ENCODE assay signal across 15 cellular contexts in the genomic region with DNA sequence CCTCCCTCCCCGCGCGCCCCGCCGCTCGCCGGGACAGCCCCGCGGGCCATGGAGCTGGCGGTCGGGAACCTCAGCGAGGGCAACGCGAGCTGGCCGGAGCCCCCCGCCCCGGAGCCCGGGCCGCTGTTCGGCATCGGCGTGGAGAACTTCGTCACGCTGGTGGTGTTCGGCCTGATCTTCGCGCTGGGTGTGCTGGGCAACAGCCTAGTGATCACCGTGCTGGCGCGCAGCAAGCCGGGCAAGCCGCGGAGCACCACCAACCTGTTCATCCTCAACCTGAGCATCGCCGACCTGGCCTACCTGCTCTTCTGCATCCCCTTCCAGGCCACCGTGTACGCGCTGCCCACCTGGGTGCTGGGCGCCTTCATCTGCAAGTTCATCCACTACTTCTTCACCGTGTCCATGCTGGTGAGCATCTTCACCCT. TPM values are rescaled to one million over a fixed set of nuclear protein-coding genes. Genes with fewer than 3 reads are reported as not detected.
A peak's percentile ranks its signal among the peaks of the same experiment; 100 is the strongest.
DNase-seq lines count a peak whose midpoint lies in the region; ATAC-seq and TF ChIP-seq lines count a peak whose summit lies in the region.
"Had no signal": no experiment of that assay in that cellular context is flagged by ENCODE, and none has a peak within 500 bp of the region (broad histone marks: within the 10 kb centered on the region; RNA-seq: fewer than 3 reads in every experiment).

No MANE protein-coding gene starts in this region.

- DNase-seq in activated CD4-positive, alpha-beta T cell treated with anti-CD3 and anti-CD28 coated beads, Interleukin-2, amount 10 ng/mL, durations not matched to agents 24 days and 14 days: no peak
- DNase-seq in activated CD4-positive, alpha-beta T cell treated with anti-CD3 and anti-CD28 coated beads, Interleukin-2, amount 50 U/mL, for 4 hours: no peak
- DNase-seq in WTC11 (ENCODE audit: low spot score) (peak; percentile 38), AML-193 (lab: John Stamatoyannopoulos, UW) (no peak), mucosa of gallbladder (ENCODE audit: low spot score) (no peak), PC-3 (no peak)
- no peak for DNase-seq in stimulated activated naive B cell treated with anti-CD40 and anti-IgM and Interleukin-4, amounts not matched to agents 10 μg/mL and 1 μg/mL and 100 μg/mL, for 72 hours
- DNase-seq: effector memory CD4-positive, alpha-beta T cell; HFFc6; nucleus accumbens; stimulated activated CD4-positive, alpha-beta T cell treated with anti-CD3 and anti-CD28 coated beads, Interleukin-4, amount 100 ng/mL, for 1 hour; transverse colon had no signal

- no peak overlapping the region for H3K4me2 ChIP-seq in PC-3 (ENCODE audit: low read length)

- intact Hi-C loops in activated CD4-positive, alpha-beta T cell treated with anti-CD3 and anti-CD28 coated beads, Interleukin-2, amount 10 ng/mL, durations not matched to agents 24 days and 14 days (cut with micrococcal nuclease): loop anchor here (10.0 kb wide), 1 partner anchor 756 kb away; a partner anchor contains a TSS
- intact Hi-C loops in PC-3 (cut with micrococcal nuclease): no loop called here

- H3K27ac Mint-ChIP-seq in activated CD4-positive, alpha-beta T cell treated with anti-CD3 and anti-CD28 coated beads, Interleukin-2, amount 10 ng/mL, durations not matched to agents 24 days and 14 days: peak overlapping the region; percentile 72
- H3K27ac Mint-ChIP-seq in WTC11: no peak overlapping the region
- no peak overlapping the region for H3K27ac Mint-ChIP-seq in stimulated activated naive B cell treated with anti-CD40 and anti-IgM and Interleukin-4, amounts not matched to agents 10 μg/mL and 1 μg/mL and 100 μg/mL, for 72 hours
- H3K27ac Mint-ChIP-seq: activated T-helper 1 cell treated with anti-CD3 and anti-CD28 coated beads, Interleukin-12 subunit alpha, Interleukin-12 subunit beta, Interleukin-2, Interleukin-4 antibody, amounts not matched to agents 30 ng/mL and 10 ng/mL and 1 ng/mL, durations not matched to agents 14 hours and 24 hours and 36 hours; HFFc6 had no signal

- peaks cover 4% of the 10 kb centered on the region for H3K4me1 Mint-ChIP-seq in activated CD4-positive, alpha-beta T cell treated with anti-CD3 and anti-CD28 coated beads, Interleukin-2, amount 10 ng/mL, durations not matched to agents 24 days and 14 days
- H3K4me1 Mint-ChIP-seq in WTC11: peaks cover 37% of the 10 kb centered on the region
- H3K4me1 Mint-ChIP-seq in stimulated activated naive B cell treated with anti-CD40 and anti-IgM and Interleukin-4, amounts not matched to agents 10 μg/mL and 1 μg/mL and 100 μg/mL, for 72 hours: peaks cover 5 to 23% of the 10 kb centered on the region in 2 donors

- no peaks in the 10 kb centered on the region for H3K9me2 ChIP-seq in PC-3 (replicated peaks; ENCODE audit: low read length)

- peaks cover 88% of the 10 kb centered on the region for H3K27me3 ChIP-seq in iPS-20b (ENCODE audit: insufficient read depth, low read length)
- H3K27me3 ChIP-seq in PC-3 (ENCODE audit: low read length): peaks cover 16% of the 10 kb centered on the region

- H3K36me3 ChIP-seq in iPS-20b (ENCODE audit: insufficient read depth, low read depth, low read length) (no peaks in the 10 kb centered on the region), PC-3 (ENCODE audit: low read depth, low read length) (no peaks in the 10 kb centered on the region)
- H3K36me3 ChIP-seq: transverse colon had no signal

- H3K27me3 Mint-ChIP-seq in activated CD4-positive, alpha-beta T cell treated with anti-CD3 and anti-CD28 coated beads, Interleukin-2, amount 10 ng/mL, durations not matched to agents 24 days and 14 days: peaks cover 60% of the 10 kb centered on the region
- H3K27me3 Mint-ChIP-seq in WTC11 (ENCODE audit: low read depth): peaks cover 81% of the 10 kb centered on the region
- peaks cover 60 to 74% of the 10 kb centered on the region in 2 donors for H3K27me3 Mint-ChIP-seq in stimulated activated naive B cell treated with anti-CD40 and anti-IgM and Interleukin-4, amounts not matched to agents 10 μg/mL and 1 μg/mL and 100 μg/mL, for 72 hours

- H3K4me3 ChIP-seq in iPS-20b (ENCODE audit: low read length): peak overlapping the region; percentile 78; the same call in 1 of the 2 replicates
- no peak overlapping the region for H3K4me3 ChIP-seq in PC-3 (ENCODE audit: low read length)

- peaks cover 2% of the 10 kb centered on the region for H3K36me3 Mint-ChIP-seq in activated CD4-positive, alpha-beta T cell treated with anti-CD3 and anti-CD28 coated beads, Interleukin-2, amount 10 ng/mL, durations not matched to agents 24 days and 14 days (ENCODE audit: low read depth)
- peaks cover 19% of the 10 kb centered on the region for H3K36me3 Mint-ChIP-seq in WTC11
- peaks cover 4 to 8% of the 10 kb centered on the region in 2 donors for H3K36me3 Mint-ChIP-seq in stimulated activated naive B cell treated with anti-CD40 and anti-IgM and Interleukin-4, amounts not matched to agents 10 μg/mL and 1 μg/mL and 100 μg/mL, for 72 hours

- ATAC-seq in WTC11 (peak; percentile 22), PC-3 (no peak)
- no peak for ATAC-seq in stimulated activated naive B cell treated with anti-CD40 and anti-IgM and Interleukin-4, amounts not matched to agents 10 μg/mL and 1 μg/mL and 100 μg/mL, for 72 hours (replicated peaks)

- no peak overlapping the region for H3K9ac ChIP-seq in iPS-20b (ENCODE audit: low read depth, low read length)
- no peak overlapping the region for H3K9ac ChIP-seq in PC-3 (ENCODE audit: low read length)

- H3K4me3 Mint-ChIP-seq in activated CD4-positive, alpha-beta T cell treated with anti-CD3 and anti-CD28 coated beads, Interleukin-2, amount 10 ng/mL, durations not matched to agents 24 days and 14 days: peak overlapping the region; percentile 7
- peak overlapping the region; percentile 84 for H3K4me3 Mint-ChIP-seq in WTC11
- peak overlapping the region; percentile 62 to 70 for H3K4me3 Mint-ChIP-seq in stimulated activated naive B cell treated with anti-CD40 and anti-IgM and Interleukin-4, amounts not matched to agents 10 μg/mL and 1 μg/mL and 100 μg/mL, for 72 hours
- H3K4me3 Mint-ChIP-seq: activated T-helper 1 cell treated with anti-CD3 and anti-CD28 coated beads, Interleukin-12 subunit alpha, Interleukin-12 subunit beta, Interleukin-2, Interleukin-4 antibody, amounts not matched to agents 30 ng/mL and 10 ng/mL and 1 ng/mL, durations not matched to agents 14 hours and 24 hours and 36 hours; HFFc6 had no signal

- no peak for TF ChIP-seq CTCF in WTC11 (IDR thresholded peaks at IDR 0.05)
- TF ChIP-seq CTCF in PC-3 (conservative IDR thresholded peaks at IDR 0.05; ENCODE audit: low read depth, low read length): no peak

- POLR2A ChIA-PET in WTC11 (lab: Charles Lee): no interaction called here
- POLR2A ChIA-PET in PC-3 (lab: Charles Lee; ENCODE audit: unreplicated experiment): no interaction called here

- H3K4me1 ChIP-seq in iPS-20b (ENCODE audit: insufficient read depth, low read length): peaks cover 14% of the 10 kb centered on the region
- no peaks in the 10 kb centered on the region for H3K4me1 ChIP-seq in PC-3 (ENCODE audit: insufficient read depth, low read length)

- no peaks in the 10 kb centered on the region for H4K20me1 ChIP-seq in PC-3 (ENCODE audit: low read length)

- H3F3A ChIP-seq in PC-3 (ENCODE audit: low read length, unreplicated experiment): no peaks in the 10 kb centered on the region

- CTCF ChIA-PET in WTC11 (lab: Charles Lee) (interaction anchor here (0.6 to 2.2 kb wide), 4 partner anchors 38 to 452 kb away, joined by 3 to 7 read pairs (median 4); no protein-coding TSS in a partner anchor), PC-3 (lab: Charles Lee) (no interaction called here)

- no peaks in the 10 kb centered on the region for H3K79me2 ChIP-seq in PC-3 (ENCODE audit: low read length)

- no peaks in the 10 kb centered on the region for H3K9me3 ChIP-seq in iPS-20b (ENCODE audit: insufficient read depth, low read depth, low read length)
- H3K9me3 ChIP-seq in PC-3 (ENCODE audit: low read length): no peaks in the 10 kb centered on the region
- H3K9me3 ChIP-seq: transverse colon had no signal

- no peak overlapping the region for H2AFZ ChIP-seq in PC-3 (ENCODE audit: low read length)

- peaks cover 15% of the 10 kb centered on the region for H3K9me3 Mint-ChIP-seq in activated CD4-positive, alpha-beta T cell treated with anti-CD3 and anti-CD28 coated beads, Interleukin-2, amount 10 ng/mL, durations not matched to agents 24 days and 14 days
- H3K9me3 Mint-ChIP-seq in WTC11: peaks cover 29% of the 10 kb centered on the region
- H3K9me3 Mint-ChIP-seq in stimulated activated naive B cell treated with anti-CD40 and anti-IgM and Interleukin-4, amounts not matched to agents 10 μg/mL and 1 μg/mL and 100 μg/mL, for 72 hours: peaks cover 8 to 19% of the 10 kb centered on the region in 2 donors

- H3K27ac ChIP-seq in iPS-20b (ENCODE audit: low read length) (no peak overlapping the region), PC-3 (ENCODE audit: low read length) (no peak overlapping the region)
- H3K27ac ChIP-seq: transverse colon had no signal

- no TSS peak for BruUV-seq in PC-3 (replicated peaks; lab: Mats Ljungman, UMichigan)

TF ChIP-seq in WTC11, 78 proteins besides CTCF, POLR2A, EP300 and RAD21 (continues in another document):
- TF ChIP-seq, protein P1, sequence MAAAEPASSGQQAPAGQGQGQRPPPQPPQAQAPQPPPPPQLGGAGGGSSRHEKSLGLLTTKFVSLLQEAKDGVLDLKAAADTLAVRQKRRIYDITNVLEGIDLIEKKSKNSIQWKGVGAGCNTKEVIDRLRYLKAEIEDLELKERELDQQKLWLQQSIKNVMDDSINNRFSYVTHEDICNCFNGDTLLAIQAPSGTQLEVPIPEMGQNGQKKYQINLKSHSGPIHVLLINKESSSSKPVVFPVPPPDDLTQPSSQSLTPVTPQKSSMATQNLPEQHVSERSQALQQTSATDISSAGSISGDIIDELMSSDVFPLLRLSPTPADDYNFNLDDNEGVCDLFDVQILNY (CRISPR knock-in tag; IDR thresholded peaks at IDR 0.05): no peak
- TF ChIP-seq, protein P2, sequence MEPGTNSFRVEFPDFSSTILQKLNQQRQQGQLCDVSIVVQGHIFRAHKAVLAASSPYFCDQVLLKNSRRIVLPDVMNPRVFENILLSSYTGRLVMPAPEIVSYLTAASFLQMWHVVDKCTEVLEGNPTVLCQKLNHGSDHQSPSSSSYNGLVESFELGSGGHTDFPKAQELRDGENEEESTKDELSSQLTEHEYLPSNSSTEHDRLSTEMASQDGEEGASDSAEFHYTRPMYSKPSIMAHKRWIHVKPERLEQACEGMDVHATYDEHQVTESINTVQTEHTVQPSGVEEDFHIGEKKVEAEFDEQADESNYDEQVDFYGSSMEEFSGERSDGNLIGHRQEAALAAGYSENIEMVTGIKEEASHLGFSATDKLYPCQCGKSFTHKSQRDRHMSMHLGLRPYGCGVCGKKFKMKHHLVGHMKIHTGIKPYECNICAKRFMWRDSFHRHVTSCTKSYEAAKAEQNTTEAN (CRISPR knock-in tag; IDR thresholded peaks at IDR 0.05): no peak
- TF ChIP-seq CREB1 (CRISPR knock-in tag; IDR thresholded peaks at IDR 0.05) (no peak), ZBTB21 (CRISPR knock-in tag; IDR thresholded peaks at IDR 0.05; ENCODE audit: borderline replicate concordance) (no peak)

RNA-seq across cellular contexts. Expression of a gene that starts 0.9 kb away (rescaled TPM):
- not detected in 2 replicates for total RNA-seq in activated CD4-positive, alpha-beta T cell treated with anti-CD3 and anti-CD28 coated beads, Interleukin-2, amount 10 ng/mL, durations not matched to agents 24 days and 14 days
- total RNA-seq in WTC11 (2021) (0.07 to 0.11 TPM (median 0.07 TPM) in 3 replicates), mucosa of gallbladder (0.09 TPM), PC-3 (2014; rRNA removed) (not detected in 2 replicates)
- total RNA-seq: activated T-helper 1 cell treated with anti-CD3 and anti-CD28 coated beads, Interleukin-12 subunit alpha, Interleukin-12 subunit beta, Interleukin-2, Interleukin-4 antibody, amounts not matched to agents 30 ng/mL and 10 ng/mL and 1 ng/mL, durations not matched to agents 14 hours and 24 hours and 36 hours; HFFc6; OCI-LY7 had no signal

Comparison
In these comparisons a context has a peak if more than half of its experiments do, and no peak if none do; other contexts are left out.
1. H3K4me3 Mint-ChIP-seq: peak in every context shown above with its lines; median percentile 84 in WTC11; 66 in stimulated activated naive B cell treated with anti-CD40 and anti-IgM and Interleukin-4, amounts not matched to agents 10 μg/mL and 1 μg/mL and 100 μg/mL, for 72 hours; 7 in activated CD4-positive, alpha-beta T cell treated with anti-CD3 and anti-CD28 coated beads, Interleukin-2, amount 10 ng/mL, durations not matched to agents 24 days and 14 days.